ENCODE assay signal across 27 cellular contexts in the genomic region with DNA sequence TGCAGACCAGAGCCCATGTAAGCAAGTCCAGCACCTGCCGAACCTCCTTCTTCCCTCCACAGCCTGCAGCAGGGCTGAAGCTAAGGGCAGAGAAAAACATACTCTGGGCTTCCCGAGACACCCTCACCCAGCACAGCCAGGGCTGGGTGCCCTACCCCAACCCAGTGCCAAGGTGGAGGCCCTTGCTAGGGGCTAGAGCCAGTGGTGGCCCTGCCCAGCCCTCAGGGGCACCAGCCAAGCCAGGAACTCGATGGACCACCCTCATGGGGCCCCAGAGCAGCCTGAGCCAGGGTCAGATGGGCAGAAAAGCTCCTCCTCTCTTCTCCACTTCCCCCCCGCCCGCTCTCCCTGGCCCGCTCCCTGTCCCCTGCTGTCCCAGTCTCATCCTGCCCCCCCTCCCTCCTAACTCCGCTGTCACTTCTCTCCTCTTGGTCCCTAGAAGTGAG. TPM values are rescaled to one million over a fixed set of nuclear protein-coding genes. Genes with fewer than 3 reads are reported as not detected.
DNase-seq lines count a peak whose midpoint lies in the region; ATAC-seq and TF ChIP-seq lines count a peak whose summit lies in the region.
"Had no signal": no experiment of that assay in that cellular context is flagged by ENCODE, and none has a peak within 500 bp of the region (broad histone marks: within the 10 kb centered on the region; RNA-seq: fewer than 3 reads in every experiment).

No MANE protein-coding gene starts in this region.

- no peak for TF ChIP-seq CTCF in nephron (IDR thresholded peaks at IDR 0.05; ENCODE audit: unreplicated experiment in 3 of 3)
- TF ChIP-seq CTCF in gastroesophageal sphincter (IDR thresholded peaks at IDR 0.05): no peak

- no peak overlapping the region for H3K4me3 ChIP-seq in duodenal mucosa (ENCODE audit: low read depth in 1 of 2, low read length in 2 of 2)
- no peak overlapping the region for H3K4me3 ChIP-seq in gastroesophageal sphincter
- H3K4me3 ChIP-seq: cardiac muscle cell, esophagus squamous epithelium, ovary had no signal

- peaks cover 23% of the 10 kb centered on the region for H3K4me1 Mint-ChIP-seq in activated T-cell treated with anti-CD3 and anti-CD28 coated beads, Interleukin-2, amount 50 U/mL, for 24 hours (ENCODE audit: low read depth)
- H3K4me1 Mint-ChIP-seq in activated T-cell treated with anti-CD3 and anti-CD28 coated beads, Interleukin-2, amount 50 U/mL, for 4 hours (ENCODE audit: low read depth): peaks cover 26% of the 10 kb centered on the region
- H3K4me1 Mint-ChIP-seq in nephron: peaks cover 12% of the 10 kb centered on the region
- H3K4me1 Mint-ChIP-seq in immature natural killer cell: peaks cover 0 to 7% of the 10 kb centered on the region in 2 donors

- H3K4me3 Mint-ChIP-seq in activated T-cell treated with anti-CD3 and anti-CD28 coated beads, Interleukin-2, amount 50 U/mL, for 24 hours: no peak overlapping the region
- no peak overlapping the region for H3K4me3 Mint-ChIP-seq in activated T-cell treated with anti-CD3 and anti-CD28 coated beads, Interleukin-2, amount 50 U/mL, for 4 hours
- H3K4me3 Mint-ChIP-seq in nephron: peak overlapping the region; percentile 35 to 67 (median 46)
- peak overlapping the region in 1 of 5 donors; percentile 9 for H3K4me3 Mint-ChIP-seq in immature natural killer cell
- H3K4me3 Mint-ChIP-seq: activated CD4-positive, alpha-beta T cell treated with anti-CD3 and anti-CD28 coated beads, Interleukin-2, amount 10 ng/mL, durations not matched to agents 7 days and 5 days; activated CD8-positive, alpha-beta memory T cell treated with anti-CD3 and anti-CD28 coated beads, Interleukin-2, amount 10 ng/mL, durations not matched to agents 7 days and 5 days; HFFc6 had no signal

- no peak for TF ChIP-seq POLR2A in gastroesophageal sphincter (IDR thresholded peaks at IDR 0.05)

- no peak for TF ChIP-seq EP300 in gastroesophageal sphincter (IDR thresholded peaks at IDR 0.05)

- WGBS in gastroesophageal sphincter (ENCODE audit: low coverage in 1 of 2), 2 donors: no CpG with 5 or more reads among the region's 7 CpGs

- DNase-seq in activated T-cell treated with anti-CD3 and anti-CD28 coated beads, Interleukin-2, amount 50 U/mL, for 24 hours: no peak
- DNase-seq in activated T-cell treated with anti-CD3 and anti-CD28 coated beads, Interleukin-2, amount 50 U/mL, for 4 hours: no peak
- DNase-seq in anterior cingulate cortex (lab: John Stamatoyannopoulos, UW) (no peak), immature natural killer cell (no peak)
- DNase-seq: activated CD4-positive, alpha-beta T cell treated with anti-CD3 and anti-CD28 coated beads, Interleukin-2, amount 10 ng/mL, durations not matched to agents 7 days and 5 days; activated CD8-positive, alpha-beta memory T cell treated with anti-CD3 and anti-CD28 coated beads, Interleukin-2, amount 10 ng/mL, durations not matched to agents 7 days and 5 days; cortex of kidney; esophagus squamous epithelium; foreskin melanocyte; HFFc6; naive thymus-derived CD8-positive, alpha-beta T cell; NCI-H1694; NCI-H510A treated with DMSO at 0.1 percent for 48 hours; NK-92 treated with Interleukin-12 subunit alpha and Interleukin-12 subunit beta, amount 100 ng/mL, for 24 hours; ovary; SHP77; stimulated activated CD4-positive, alpha-beta T cell treated with anti-CD3 and anti-CD28 coated beads, Interleukin-2, amount 100 ng/mL, for 48 hours had no signal

- H3K36me3 ChIP-seq in duodenal mucosa (ENCODE audit: control insufficient read depth in 1 of 2, insufficient read depth in 2 of 2, low read length in 2 of 2) (no peaks in the 10 kb centered on the region), gastroesophageal sphincter (no peaks in the 10 kb centered on the region)
- H3K36me3 ChIP-seq: cardiac muscle cell, ovary had no signal

- peak overlapping the region; percentile 56 for H3K27ac ChIP-seq in duodenal mucosa (ENCODE audit: low read depth, low read length)
- H3K27ac ChIP-seq in gastroesophageal sphincter: no peak overlapping the region
- H3K27ac ChIP-seq: 22Rv1, cardiac muscle cell, esophagus squamous epithelium, ovary, VCaP had no signal

- no peaks in the 10 kb centered on the region for H3K36me3 Mint-ChIP-seq in activated T-cell treated with anti-CD3 and anti-CD28 coated beads, Interleukin-2, amount 50 U/mL, for 24 hours (ENCODE audit: low read depth)
- H3K36me3 Mint-ChIP-seq in activated T-cell treated with anti-CD3 and anti-CD28 coated beads, Interleukin-2, amount 50 U/mL, for 4 hours (ENCODE audit: insufficient read depth): no peaks in the 10 kb centered on the region
- no peaks in the 10 kb centered on the region for H3K36me3 Mint-ChIP-seq in nephron (ENCODE audit: low read depth)
- no peaks in the 10 kb centered on the region for H3K36me3 Mint-ChIP-seq in immature natural killer cell
- H3K36me3 Mint-ChIP-seq: activated CD8-positive, alpha-beta memory T cell treated with anti-CD3 and anti-CD28 coated beads, Interleukin-2, amount 10 ng/mL, durations not matched to agents 7 days and 5 days had no signal

- H3K9me3 Mint-ChIP-seq in activated T-cell treated with anti-CD3 and anti-CD28 coated beads, Interleukin-2, amount 50 U/mL, for 24 hours: no peaks in the 10 kb centered on the region
- no peaks in the 10 kb centered on the region for H3K9me3 Mint-ChIP-seq in activated T-cell treated with anti-CD3 and anti-CD28 coated beads, Interleukin-2, amount 50 U/mL, for 4 hours
- H3K9me3 Mint-ChIP-seq in nephron: no peaks in the 10 kb centered on the region
- H3K9me3 Mint-ChIP-seq in immature natural killer cell: peaks cover 0 to 4% (median 0%) of the 10 kb centered on the region in 6 donors
- H3K9me3 Mint-ChIP-seq: activated CD4-positive, alpha-beta T cell treated with anti-CD3 and anti-CD28 coated beads, Interleukin-2, amount 10 ng/mL, durations not matched to agents 7 days and 5 days; activated naive CD4-positive, alpha-beta T cell treated with anti-CD3 and anti-CD28 coated beads, Interleukin-2, amount 50 U/mL, for 72 hours; HFFc6; naive thymus-derived CD8-positive, alpha-beta T cell had no signal

- H3K4me1 ChIP-seq in duodenal mucosa (ENCODE audit: control insufficient read depth in 1 of 2, insufficient read depth in 2 of 2, low read length in 2 of 2) (peaks cover 9 to 18% of the 10 kb centered on the region in 2 donors), gastroesophageal sphincter (peaks cover 0 to 40% (median 8%) of the 10 kb centered on the region in 3 donors)

- peak overlapping the region in 1 of 2 donors; percentile 1 for H3K9ac ChIP-seq in duodenal mucosa (ENCODE audit: low read depth in 1 of 2, low read length in 2 of 2)

- H3K27me3 Mint-ChIP-seq in activated T-cell treated with anti-CD3 and anti-CD28 coated beads, Interleukin-2, amount 50 U/mL, for 24 hours: peaks cover 70% of the 10 kb centered on the region
- peaks cover 50% of the 10 kb centered on the region for H3K27me3 Mint-ChIP-seq in activated T-cell treated with anti-CD3 and anti-CD28 coated beads, Interleukin-2, amount 50 U/mL, for 4 hours (ENCODE audit: low read depth)
- H3K27me3 Mint-ChIP-seq in nephron (ENCODE audit: low read depth): peaks cover 48% of the 10 kb centered on the region
- peaks cover 17 to 24% (median 19%) of the 10 kb centered on the region in 3 donors for H3K27me3 Mint-ChIP-seq in immature natural killer cell (ENCODE audit: low read depth in 3 of 3)

- H3K27ac Mint-ChIP-seq in activated T-cell treated with anti-CD3 and anti-CD28 coated beads, Interleukin-2, amount 50 U/mL, for 24 hours: peak overlapping the region; percentile 16
- H3K27ac Mint-ChIP-seq in nephron: peak overlapping the region in 1 of 3 experiments; percentile 23
- no peak overlapping the region for H3K27ac Mint-ChIP-seq in immature natural killer cell
- H3K27ac Mint-ChIP-seq: activated CD4-positive, alpha-beta T cell treated with anti-CD3 and anti-CD28 coated beads, Interleukin-2, amount 10 ng/mL, durations not matched to agents 7 days and 5 days; activated CD8-positive, alpha-beta memory T cell treated with anti-CD3 and anti-CD28 coated beads, Interleukin-2, amount 10 ng/mL, durations not matched to agents 7 days and 5 days; activated naive CD4-positive, alpha-beta T cell treated with anti-CD3 and anti-CD28 coated beads, Interleukin-2, amount 50 U/mL, for 72 hours; CD14-positive monocyte; HFFc6 had no signal

- no peaks in the 10 kb centered on the region for H3K9me3 ChIP-seq in duodenal mucosa (ENCODE audit: control insufficient read depth in 1 of 2, low read length in 2 of 2)
- H3K9me3 ChIP-seq in gastroesophageal sphincter: no peaks in the 10 kb centered on the region
- H3K9me3 ChIP-seq: esophagus squamous epithelium, ovary had no signal

- H3K27me3 ChIP-seq in duodenal mucosa (ENCODE audit: control insufficient read depth in 1 of 2, insufficient read depth in 2 of 2, low read length in 2 of 2) (peaks cover 0 to 5% of the 10 kb centered on the region in 2 donors), gastroesophageal sphincter (peaks cover 100% of the 10 kb centered on the region)
- H3K27me3 ChIP-seq: ovary had no signal

- no peak for ATAC-seq in activated T-cell treated with anti-CD3 and anti-CD28 coated beads, Interleukin-2, amount 50 U/mL, for 4 hours
- ATAC-seq in gastroesophageal sphincter (no peak), HG03571 (IDR thresholded peaks at IDR 0.05; ENCODE audit: unreplicated experiment) (no peak)
- ATAC-seq: activated CD8-positive, alpha-beta memory T cell treated with anti-CD3 and anti-CD28 coated beads, Interleukin-2, amount 10 ng/mL, durations not matched to agents 7 days and 5 days; naive thymus-derived CD8-positive, alpha-beta T cell had no signal

RNA-seq across cellular contexts. Expression of a gene that starts 15.9 kb away (rescaled TPM):
- total RNA-seq in activated T-cell treated with anti-CD3 and anti-CD28 coated beads, Interleukin-2, amount 50 U/mL, for 4 hours: 100 to 1,000 TPM; 137 to 149 (median 145) TPM
- polyA plus RNA-seq in immature natural killer cell: 10 to 100 TPM in 1 of 3 donors, 1 to 10 TPM in 2; 3.1 to 15.3 (median 9.8) TPM
- total RNA-seq in gastroesophageal sphincter: 10 to 100 TPM in 2 of 4 donors, 1 to 10 TPM in 2; 4.2 to 11.2 (median 8.8) TPM

RNA-seq across cellular contexts. Expression of a gene that starts 25.5 kb away (rescaled TPM):
- under 1 TPM; 0.42 to 0.76 (median 0.60) TPM for total RNA-seq in activated T-cell treated with anti-CD3 and anti-CD28 coated beads, Interleukin-2, amount 50 U/mL, for 4 hours
- polyA plus RNA-seq in immature natural killer cell: not detected
- under 1 TPM in 3 of 4 donors, not detected in 1; 0.47 to 0.92 (median 0.81) TPM for total RNA-seq in gastroesophageal sphincter
- total RNA-seq: Daoy, HFFc6 had no signal
- polyA plus RNA-seq: CD14-positive monocyte had no signal

RNA-seq across cellular contexts. Expression of a gene that starts 30.3 kb away (rescaled TPM):
- total RNA-seq in activated T-cell treated with anti-CD3 and anti-CD28 coated beads, Interleukin-2, amount 50 U/mL, for 4 hours: not detected
- polyA plus RNA-seq in immature natural killer cell: not detected
- 1 to 10 TPM in 1 of 4 donors, not detected in 3; 7.3 TPM for total RNA-seq in gastroesophageal sphincter
- total RNA-seq: cardiac muscle cell; Daoy; naive thymus-derived CD8-positive, alpha-beta T cell had no signal
- polyA plus RNA-seq: cardiac muscle cell; CD14-positive monocyte; naive thymus-derived CD8-positive, alpha-beta T cell; ovary had no signal

RNA-seq across cellular contexts. Expression of a gene that starts 41.4 kb away (rescaled TPM):
- 1 to 10 TPM; 1.2 to 2.1 (median 1.4) TPM for total RNA-seq in activated T-cell treated with anti-CD3 and anti-CD28 coated beads, Interleukin-2, amount 50 U/mL, for 4 hours
- under 1 TPM in 1 of 3 donors, not detected in 2; 0.08 TPM for polyA plus RNA-seq in immature natural killer cell
- total RNA-seq in gastroesophageal sphincter: 10 to 100 TPM in 3 of 4 donors, 1 to 10 TPM in 1; 8.6 to 14.0 (median 11.4) TPM
- polyA plus RNA-seq: CD14-positive monocyte had no signal

RNA-seq across cellular contexts. Expression of a gene that starts 56.5 kb away (rescaled TPM):
- total RNA-seq in activated T-cell treated with anti-CD3 and anti-CD28 coated beads, Interleukin-2, amount 50 U/mL, for 4 hours: 100 to 1,000 TPM in 2 of 3 donors, 10 to 100 TPM in 1; 92.8 to 112 (median 101) TPM
- polyA plus RNA-seq in immature natural killer cell: 10 to 100 TPM; 26.7 to 31.2 (median 28.9) TPM
- 10 to 100 TPM; 22.3 to 32.5 (median 25.0) TPM for total RNA-seq in gastroesophageal sphincter

Comparison
In these comparisons a context has a peak if more than half of its experiments do, and no peak if none do; other contexts are left out.
1. H3K4me3 Mint-ChIP-seq: peak in nephron (3 of 3); none in activated T-cell treated with anti-CD3 and anti-CD28 coated beads, Interleukin-2, amount 50 U/mL, for 24 hours (single experiment) and activated T-cell treated with anti-CD3 and anti-CD28 coated beads, Interleukin-2, amount 50 U/mL, for 4 hours (single experiment).
2. RNA of a gene that starts 15.9 kb away (total RNA-seq): 137 to 149 TPM in activated T-cell treated with anti-CD3 and anti-CD28 coated beads, Interleukin-2, amount 50 U/mL, for 4 hours; 4.2 to 11.2 TPM in gastroesophageal sphincter; every median in the first group is over 10 times any median in the second.